Comparison of ENCODE assay signal across 8 cellular contexts in the genomic region with DNA sequence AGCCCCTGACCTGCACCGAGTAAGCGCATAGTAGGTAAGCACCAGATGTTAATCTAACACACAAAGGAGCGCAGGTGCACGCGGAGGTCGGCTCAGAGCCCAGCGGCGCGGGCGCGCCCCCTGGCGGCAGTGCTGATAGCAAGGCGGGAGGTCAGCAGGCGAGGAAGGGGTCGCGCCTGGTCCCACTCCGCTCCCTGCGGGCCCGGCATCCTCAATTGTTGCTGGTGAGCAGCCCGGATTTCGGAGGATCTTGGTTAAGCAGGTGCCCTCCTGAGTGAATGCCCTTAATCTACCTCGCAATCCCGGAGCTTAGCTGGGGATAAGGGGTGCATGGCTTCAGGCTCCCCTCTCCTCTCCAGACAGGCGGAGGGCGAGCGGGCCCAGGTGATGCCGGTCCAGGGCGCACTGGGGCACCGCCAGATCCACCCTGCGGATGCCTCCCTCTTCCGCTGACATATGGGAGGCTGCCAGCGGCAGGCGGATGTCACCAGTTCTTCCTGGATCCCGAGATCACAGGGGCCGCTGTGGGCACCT. TPM values are rescaled to one million over a fixed set of nuclear protein-coding genes. Genes with fewer than 3 reads are reported as not detected.
DNase-seq lines count a peak whose midpoint lies in the region; TF ChIP-seq lines count a peak whose summit lies in the region.

No MANE protein-coding gene starts in this region.

- no peaks in the 10 kb centered on the region for H3K79me2 ChIP-seq in DOHH2 (ENCODE audit: control insufficient read depth, low read length)

- H3K9me3 ChIP-seq in DOHH2 (ENCODE audit: control insufficient read depth, insufficient read depth, low read length) (no peaks in the 10 kb centered on the region), ascending aorta (no peaks in the 10 kb centered on the region), breast epithelium (no peaks in the 10 kb centered on the region)

- TF ChIP-seq CTCF in DOHH2 (IDR thresholded peaks at IDR 0.05; ENCODE audit: low read depth, low read length, poor library complexity, severe bottlenecking): peak; percentile 68
- TF ChIP-seq CTCF in NB4 (IDR thresholded peaks at IDR 0.05; ENCODE audit: low read depth, low read length): peak; percentile 74
- peak in 2 of 3 experiments; percentile 14 to 35 for TF ChIP-seq CTCF in ascending aorta (IDR thresholded peaks at IDR 0.05)
- peak; percentile 12 to 50 (median 35) for TF ChIP-seq CTCF in nephron (IDR thresholded peaks at IDR 0.05; ENCODE audit: unreplicated experiment in 3 of 3)
- TF ChIP-seq CTCF in breast epithelium (IDR thresholded peaks at IDR 0.05): no peak

- peaks cover 91% of the 10 kb centered on the region for H3K27me3 Mint-ChIP-seq in nephron (ENCODE audit: low read depth)

- DNase-seq in NB4 (ENCODE audit: low read depth) (peak; percentile 43), ascending aorta (ENCODE audit: low spot score in 2 of 2) (no peak), breast epithelium (ENCODE audit: low spot score in 2 of 2) (no peak), middle frontal gyrus (ENCODE audit: extremely low spot score, low spot score) (no peak), NCI-H1436 (lab: John Stamatoyannopoulos, UW) (no peak), COR-L47 (lab: John Stamatoyannopoulos, UW) (no peak)

- H3K27ac ChIP-seq in DOHH2 (ENCODE audit: low read depth, low read length): no peak overlapping the region
- H3K27ac ChIP-seq in ascending aorta: no peak overlapping the region
- H3K27ac ChIP-seq in breast epithelium: no peak overlapping the region

- no peaks in the 10 kb centered on the region; the same call in 1 of the 2 replicates for H4K20me1 ChIP-seq in DOHH2 (ENCODE audit: control insufficient read depth, insufficient read depth, low read depth, low read length)

- H3K4me3 ChIP-seq in DOHH2 (ENCODE audit: low read length) (no peak overlapping the region), NB4 (ENCODE audit: low read depth, low read length) (no peak overlapping the region), ascending aorta (no peak overlapping the region), breast epithelium (no peak overlapping the region)

- H3K9me3 Mint-ChIP-seq in nephron: no peaks in the 10 kb centered on the region

- H3K36me3 Mint-ChIP-seq in nephron (ENCODE audit: low read depth): no peaks in the 10 kb centered on the region

- TF ChIP-seq POLR2A in NB4 (IDR thresholded peaks at IDR 0.05; ENCODE audit: extremely low read depth, insufficient read length) (no peak), breast epithelium (IDR thresholded peaks at IDR 0.05) (no peak)

- H3K27ac Mint-ChIP-seq in nephron: no peak overlapping the region

- H3K4me3 Mint-ChIP-seq in nephron: no peak overlapping the region

- H3K27me3 ChIP-seq in DOHH2 (ENCODE audit: control insufficient read depth, low read length): peaks cover 36% of the 10 kb centered on the region
- peaks cover 32% of the 10 kb centered on the region for H3K27me3 ChIP-seq in ascending aorta
- peaks cover 0 to 52% of the 10 kb centered on the region in 2 donors for H3K27me3 ChIP-seq in breast epithelium

- no peaks in the 10 kb centered on the region for H3F3A ChIP-seq in DOHH2 (ENCODE audit: control insufficient read depth, insufficient read depth)

- no peaks in the 10 kb centered on the region for H3K9me2 ChIP-seq in DOHH2 (replicated peaks; ENCODE audit: control insufficient read depth, low read length)

- no peaks in the 10 kb centered on the region for H3K36me3 ChIP-seq in DOHH2 (ENCODE audit: control insufficient read depth, low read length)
- no peaks in the 10 kb centered on the region for H3K36me3 ChIP-seq in ascending aorta
- H3K36me3 ChIP-seq in breast epithelium: no peaks in the 10 kb centered on the region

- H3K4me1 Mint-ChIP-seq in nephron: peaks cover 5% of the 10 kb centered on the region

- intact Hi-C loops in ascending aorta (cut with DNase I) (no loop called here), breast epithelium (cut with DNase I; ENCODE audit: low total_unique reads) (no loop called here)

- H3K4me2 ChIP-seq in DOHH2 (ENCODE audit: low read length): no peak overlapping the region

- H3K4me1 ChIP-seq in DOHH2 (ENCODE audit: control insufficient read depth, low read length) (no peaks in the 10 kb centered on the region), ascending aorta (peaks cover 6 to 8% of the 10 kb centered on the region in 2 donors), breast epithelium (peaks cover 0 to 5% of the 10 kb centered on the region in 2 donors)

RNA-seq across cellular contexts. Expression of a gene that starts 4.0 kb away (rescaled TPM):
- total RNA-seq in ascending aorta (not detected), breast epithelium (1 to 10 TPM in 2 of 3 donors, under 1 TPM in 1; 0.48 to 2.9 (median 1.6) TPM)

RNA-seq across cellular contexts. Expression of a gene that starts 28.9 kb away (rescaled TPM):
- total RNA-seq in ascending aorta (5.6 TPM), breast epithelium (1 to 10 TPM in 2 of 3 donors, not detected in 1; 2.0 to 2.4 TPM)

Comparison
In these comparisons a context has a peak if more than half of its experiments do, and no peak if none do; other contexts are left out.
1. CTCF ChIP-seq: peak in DOHH2 (single experiment), NB4 (single experiment), ascending aorta (2 of 3) and nephron (3 of 3); none in breast epithelium (0 of 3).